ENCODE assay signal across 8 cellular contexts in genomic region chr14:54881235-54881760, GRCh38. TPM values are rescaled to one million over a fixed set of nuclear protein-coding genes. Genes with fewer than 3 reads are reported as not detected.
DNase-seq lines count a peak whose midpoint lies in the region; ATAC-seq and TF ChIP-seq lines count a peak whose summit lies in the region.

No MANE protein-coding gene starts in this region.

- no peaks in the 10 kb centered on the region for H3F3A ChIP-seq in neural progenitor cell (ENCODE audit: low read depth)

- TF ChIP-seq CTCF in left lung (IDR thresholded peaks at IDR 0.05) = no peak
- TF ChIP-seq CTCF in upper lobe of left lung (IDR thresholded peaks at IDR 0.05) = no peak
- TF ChIP-seq CTCF in neural progenitor cell (IDR thresholded peaks at IDR 0.05) = no peak

- H3K27me3 ChIP-seq in Karpas-422 (ENCODE audit: low read length) (no peaks in the 10 kb centered on the region), left lung (no peaks in the 10 kb centered on the region), upper lobe of left lung (no peaks in the 10 kb centered on the region), neural progenitor cell (no peaks in the 10 kb centered on the region)

- peaks cover 2% of the 10 kb centered on the region for H3K9me3 Mint-ChIP-seq in neural progenitor cell

- H3K4me1 ChIP-seq in Karpas-422 (ENCODE audit: low read length) (peaks cover 59% of the 10 kb centered on the region), left lung (peaks cover 0 to 22% of the 10 kb centered on the region in 2 donors), upper lobe of left lung (peaks cover 7 to 17% (median 7%) of the 10 kb centered on the region in 4 donors), neural progenitor cell (no peaks in the 10 kb centered on the region)

- no peak overlapping the region for H3K27ac Mint-ChIP-seq in neural progenitor cell

- H3K4me3 Mint-ChIP-seq in neural progenitor cell = no peak overlapping the region

- no peaks in the 10 kb centered on the region for H3K9me3 ChIP-seq in Karpas-422 (ENCODE audit: low read length)
- H3K9me3 ChIP-seq in left lung = no peaks in the 10 kb centered on the region
- no peaks in the 10 kb centered on the region for H3K9me3 ChIP-seq in upper lobe of left lung
- no peaks in the 10 kb centered on the region for H3K9me3 ChIP-seq in neural progenitor cell (ENCODE audit: low read depth)

- H3K4me3 ChIP-seq in Karpas-422 (ENCODE audit: low read length) = peak overlapping the region; percentile 55
- peak overlapping the region; percentile 24 to 41 for H3K4me3 ChIP-seq in left lung
- H3K4me3 ChIP-seq in upper lobe of left lung = peak overlapping the region in 3 of 4 donors; percentile 41 to 52 (median 49)
- H3K4me3 ChIP-seq in neural progenitor cell = no peak overlapping the region

- DNase-seq in Daoy (ENCODE audit: low read depth) (peak; percentile 65), Karpas-422 (peak; percentile 70), astrocyte of the hippocampus (ENCODE audit: low read depth, low spot score) (peak; percentile 55), left lung (no peak), upper lobe of left lung (no peak), neural progenitor cell (ENCODE audit: low spot score) (no peak), DMS153 (lab: John Stamatoyannopoulos, UW) (no peak)

- H3K9me2 ChIP-seq in Karpas-422 (replicated peaks; ENCODE audit: insufficient read depth, low read length) = no peaks in the 10 kb centered on the region

- H3K36me3 Mint-ChIP-seq in neural progenitor cell = no peaks in the 10 kb centered on the region

- no peak for TF ChIP-seq EP300 in upper lobe of left lung (IDR thresholded peaks at IDR 0.05)

- peaks cover 12% of the 10 kb centered on the region for H4K20me1 ChIP-seq in Karpas-422 (ENCODE audit: insufficient read depth, low read depth, low read length)
- no peaks in the 10 kb centered on the region for H4K20me1 ChIP-seq in neural progenitor cell (ENCODE audit: low read depth)

- ATAC-seq in GM21367 (IDR thresholded peaks at IDR 0.05; ENCODE audit: unreplicated experiment) (peak; percentile 56), left lung (peak; percentile 81), upper lobe of left lung (ENCODE audit: low FRiP score in 2 of 2) (peak; percentile 71 to 82)

- no peaks in the 10 kb centered on the region for H3K4me1 Mint-ChIP-seq in neural progenitor cell

- TF ChIP-seq POLR2A in upper lobe of left lung (IDR thresholded peaks at IDR 0.05) = no peak

- intact Hi-C loops in left lung (cut with DNase I) = no loop called here

- 0 to 2% methylated on average over 6 of the region's 6 CpGs for WGBS in upper lobe of left lung, 2 donors

- H3K36me3 ChIP-seq in Karpas-422 (ENCODE audit: insufficient read depth, low read length) (peaks cover 41% of the 10 kb centered on the region), left lung (no peaks in the 10 kb centered on the region), upper lobe of left lung (no peaks in the 10 kb centered on the region), neural progenitor cell (no peaks in the 10 kb centered on the region)

- peaks cover 92% of the 10 kb centered on the region for H3K79me2 ChIP-seq in Karpas-422 (ENCODE audit: low read length)
- H3K79me2 ChIP-seq in neural progenitor cell (ENCODE audit: low read depth) = no peaks in the 10 kb centered on the region

- no peaks in the 10 kb centered on the region for H3K27me3 Mint-ChIP-seq in neural progenitor cell (ENCODE audit: insufficient read depth, low read depth)

- H3K9ac ChIP-seq in Karpas-422 (ENCODE audit: low read length) (peak overlapping the region; percentile 56), neural progenitor cell (no peak overlapping the region)

- H2AFZ ChIP-seq in Karpas-422 (ENCODE audit: low read length) (no peak overlapping the region), neural progenitor cell (replicated peaks) (no peak overlapping the region)

- H3K27ac ChIP-seq in Karpas-422 (ENCODE audit: low read length) (peak overlapping the region; percentile 80), left lung (peak overlapping the region; percentile 80 to 88), upper lobe of left lung (peak overlapping the region; percentile 77 to 87 (median 78)), neural progenitor cell (no peak overlapping the region)

- H3K4me2 ChIP-seq in Karpas-422 (ENCODE audit: low read depth, low read length, poor library complexity, severe bottlenecking) (peak overlapping the region; percentile 70), neural progenitor cell (no peak overlapping the region)

RNA-seq across cellular contexts. Expression of gene GCH1, which starts 21.3 kb away (rescaled TPM):
- total RNA-seq in Daoy (2014; rRNA removed; shearing (Covaris generic)) = 18.2 and 19.4 TPM in 2 replicates
- 136 and 174 TPM in 2 replicates for total RNA-seq in Karpas-422 (2014; rRNA removed; shearing (Covaris generic); ENCODE audit: low replicate concordance)
- total RNA-seq in left lung (10 to 100 TPM in 1 of 2 donors, 1 to 10 TPM in 1; 9.0 to 22.8 TPM), upper lobe of left lung (10 to 100 TPM in 5 of 6 donors, 1 to 10 TPM in 1; 7.9 to 26.3 (median 19.5) TPM), neural progenitor cell (ENCODE audit: low replicate concordance) (6.4 and 9.0 TPM in 2 replicates)

Comparison
In these comparisons a context has a peak if more than half of its experiments do, and no peak if none do; other contexts are left out.
1. DNase-seq: peak in Daoy (single experiment), Karpas-422 (single experiment) and astrocyte of the hippocampus (single experiment); none in left lung (0 of 2), upper lobe of left lung (0 of 2), neural progenitor cell (single experiment) and DMS153 (single experiment).
2. Peak in every context shown above with its lines, with median percentiles within 50 percentile points of each other: ATAC-seq.